In the genomic region with DNA sequence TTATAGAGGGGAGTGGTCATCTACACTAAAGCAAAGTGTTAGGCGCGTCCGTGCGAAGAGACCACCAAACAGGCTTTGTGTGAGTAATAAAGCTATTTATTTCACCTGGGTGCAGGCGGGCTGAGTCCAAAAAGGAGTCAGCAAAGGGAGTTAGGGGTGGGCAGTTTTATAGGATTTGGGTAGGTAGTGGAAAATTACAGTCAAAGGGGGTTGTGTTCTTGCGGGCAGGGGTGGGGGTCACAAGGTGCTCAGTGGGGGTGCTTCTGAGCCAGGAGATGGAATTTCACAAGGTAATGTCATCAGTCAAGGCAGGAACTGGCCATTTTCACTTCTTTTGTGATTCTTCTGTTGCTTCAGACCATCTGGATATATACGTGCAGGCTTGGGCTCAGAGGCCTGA, we compare ENCODE assay signal across 8 cellular contexts. TPM values are rescaled to one million over a fixed set of nuclear protein-coding genes. Genes with fewer than 3 reads are reported as not detected.
A peak's percentile ranks its signal among the peaks of the same experiment; 100 is the strongest.
DNase-seq lines count a peak whose midpoint lies in the region; ATAC-seq, FAIRE-seq and TF ChIP-seq lines count a peak whose summit lies in the region.

No MANE protein-coding gene starts in this region.

- H3K9me3 Mint-ChIP-seq in memory B cell, result no peaks in the 10 kb centered on the region

- peaks cover 0 to 53% (median 41%) of the 10 kb centered on the region in 9 donors for H3K36me3 ChIP-seq in heart left ventricle
- peaks cover 3 to 19% of the 10 kb centered on the region in 2 experiments for H3K36me3 ChIP-seq in GM12878 (ENCODE audit: control insufficient read depth in 2 of 2, insufficient read depth in 2 of 2, low read length in 1 of 2)
- H3K36me3 ChIP-seq in uterus, result peaks cover 0 to 2% of the 10 kb centered on the region in 2 donors

- H3K4me3 ChIP-seq in heart left ventricle (peak overlapping the region; percentile 23 to 99 (median 87)), GM12878 (peak overlapping the region; percentile 76), uterus (peak overlapping the region; percentile 74 to 82)

- peak overlapping the region; percentile 98 for H3K4me3 Mint-ChIP-seq in memory B cell

- POLR2A ChIA-PET in GM12878 (lab: Charles Lee), result interaction anchor here (0.6 to 2.3 kb wide), 2 partner anchors 48 to 106 kb away, joined by 5 to 8 read pairs; partner anchors contain the start of genes NUSAP1 and OIP5

- TF ChIP-seq RAD21 in GM12878 (IDR thresholded peaks at IDR 0.05; ENCODE audit: insufficient read depth, low read depth, low read length), result no peak

- no peaks in the 10 kb centered on the region for H4K20me1 ChIP-seq in GM12878 (ENCODE audit: control insufficient read depth, insufficient read depth)

- peak overlapping the region; percentile 83 for H3K4me2 ChIP-seq in GM12878 (ENCODE audit: control insufficient read depth, insufficient read depth)

- H3K4me1 Mint-ChIP-seq in memory B cell, result peaks cover 26% of the 10 kb centered on the region

- H3K9me3 ChIP-seq in heart left ventricle (no peaks in the 10 kb centered on the region), GM12878 (replicated peaks; ENCODE audit: control insufficient read depth, insufficient read depth, low read length) (peaks cover 2% of the 10 kb centered on the region), uterus (no peaks in the 10 kb centered on the region)

- ATAC-seq in heart left ventricle, result no peak
- no peak for ATAC-seq in Right ventricle myocardium inferior
- no peak for ATAC-seq in GM12878
- no peak for ATAC-seq in memory B cell (ENCODE audit: low read depth)
- ATAC-seq in GM19467 (IDR thresholded peaks at IDR 0.05; ENCODE audit: unreplicated experiment), result no peak

- TF ChIP-seq EP300 in GM12878 (IDR thresholded peaks at IDR 0.05; ENCODE audit: borderline replicate concordance in 1 of 2, control insufficient read depth in 1 of 2, low read depth in 2 of 2, low read length in 2 of 2), result no peak

- no peak for FAIRE-seq in GM12878 (lab: Jason Lieb, UNC)

- H3K4me1 ChIP-seq in heart left ventricle (peaks cover 3 to 52% (median 31%) of the 10 kb centered on the region in 12 donors), GM12878 (ENCODE audit: control insufficient read depth, insufficient read depth, low read length) (peaks cover 6% of the 10 kb centered on the region), uterus (peaks cover 0 to 3% of the 10 kb centered on the region in 2 donors)

- H3K9ac ChIP-seq in GM12878 (ENCODE audit: control insufficient read depth, insufficient read depth, low read length), result peak overlapping the region; percentile 96

- CTCF ChIA-PET in GM12878 (lab: Yijun Ruan, JAX), result interaction anchor here (0.6 to 1.7 kb wide), 5 partner anchors 10 to 194 kb away, joined by 3 to 10 read pairs (median 3); partner anchors contain the start of genes CHP1, EXD1 and OIP5

- in situ Hi-C loops in GM12878 (cut with MboI), result no loop called here

- intact Hi-C loops in heart left ventricle (cut with DNase I) (loop anchor here in 2 of 10 donors (10.0 kb wide), 2 partner anchors 50 to 1240 kb away; partner anchors contain the start of genes CHP1 (in 1 of the 2) and EXD1 (in 1 of the 2)), Right ventricle myocardium inferior (cut with DNase I) (no loop called here), GM12878 (cut with micrococcal nuclease; ENCODE audit: unreplicated experiment) (no loop called here), uterus (cut with DNase I; ENCODE audit: low total_unique reads) (no loop called here)

- TF ChIP-seq CTCF in heart left ventricle (IDR thresholded peaks at IDR 0.05) (no peak), GM12878 (IDR thresholded peaks at IDR 0.05 in 2 of 3, conservative IDR thresholded peaks at IDR 0.05 in 1 of 3; ENCODE audit: control insufficient read depth in 2 of 3, extremely low read depth in 1 of 3, insufficient read depth in 1 of 3, low read depth in 3 of 3, low read length in 3 of 3) (no peak), uterus (IDR thresholded peaks at IDR 0.05) (no peak)

- peaks cover 44% of the 10 kb centered on the region for H3K79me2 ChIP-seq in GM12878 (ENCODE audit: control insufficient read depth, insufficient read depth, low read length)

- DNase-seq in heart left ventricle, result no peak
- no peak for DNase-seq in Right ventricle myocardium inferior (ENCODE audit: missing footprints)
- DNase-seq in GM12878 (ENCODE audit: low read depth, low spot score), result no peak
- no peak for DNase-seq in memory B cell (ENCODE audit: low spot score in 2 of 2)
- no peak for DNase-seq in uterus
- no peak for DNase-seq in NCI-H446 treated with DMSO at 0.1 percent for 48 hours (lab: John Stamatoyannopoulos, UW)
- no peak for DNase-seq in NAMALWA (ENCODE audit: low spot score)

- H3K27ac ChIP-seq in heart left ventricle, result peak overlapping the region in 8 of 12 donors; percentile 93 to 99 (median 96)
- H3K27ac ChIP-seq in GM12878 (ENCODE audit: control insufficient read depth, insufficient read depth), result peak overlapping the region; percentile 95
- peak overlapping the region; percentile 88 to 89 for H3K27ac ChIP-seq in uterus

- H3K27ac Mint-ChIP-seq in memory B cell, result peak overlapping the region; percentile 96

- WGBS in heart left ventricle, 4 donors, result 39 to 52% (median 41%) methylated on average over 7 of the region's 7 CpGs
- 43% methylated on average over 7 of the region's 7 CpGs for whole genome bisulfite sequencing in GM12878 (ENCODE audit: insufficient coverage, insufficient replicate concordance, low lambda C conversion rate, missing lambda C conversion rate)

- SMC1A ChIA-PET in GM12878 (lab: Charles Lee; ENCODE audit: uncharacterized antibody, unreplicated experiment), result interaction anchor here (0.8 to 2.2 kb wide), 2 partner anchors 45 to 47 kb away, joined by 3 to 6 read pairs; partner anchors contain the start of genes NUSAP1 and OIP5

- RAD21 ChIA-PET in GM12878 (lab: Charles Lee; ENCODE audit: unreplicated experiment), result no interaction called here

- no peak overlapping the region for H2AFZ ChIP-seq in GM12878 (ENCODE audit: control insufficient read depth, low read depth, low read length)

- no TSS peak for BruUV-seq in GM12878 (replicated peaks; lab: Mats Ljungman, UMichigan)

- TF ChIP-seq POLR2A in heart left ventricle (IDR thresholded peaks at IDR 0.05) (no peak), GM12878 (IDR thresholded peaks at IDR 0.05; ENCODE audit: low read depth, low read length) (no peak), uterus (IDR thresholded peaks at IDR 0.05) (no peak)

- peaks cover 12% of the 10 kb centered on the region for H3K36me3 Mint-ChIP-seq in memory B cell

- no peaks in the 10 kb centered on the region for H3K27me3 Mint-ChIP-seq in memory B cell

- no peaks in the 10 kb centered on the region for H3K27me3 ChIP-seq in heart left ventricle
- H3K27me3 ChIP-seq in GM12878 (replicated peaks in 1 of 2; ENCODE audit: control insufficient read depth in 2 of 2, insufficient read depth in 2 of 2, low read length in 1 of 2), result no peaks in the 10 kb centered on the region
- no peaks in the 10 kb centered on the region for H3K27me3 ChIP-seq in uterus

RNA-seq across cellular contexts. Expression of gene OIP5, which starts 47.1 kb away (rescaled TPM):
- total RNA-seq in heart left ventricle (1 to 10 TPM in 2 of 9 donors, under 1 TPM in 5, not detected in 2; 0.22 to 1.3 (median 0.72) TPM), Right ventricle myocardium inferior (0.51 TPM), GM12878 (2014; rRNA removed) (26.8 and 28.7 TPM in 2 replicates), GM12878 (2014; rRNA removed; fragmentation: Illumina TruSeq; extraction: Trizol) (15.5 and 17.3 TPM in 2 replicates), GM12878 (2021) (19.0 and 19.6 TPM in 2 replicates), uterus (10 to 100 TPM in 1 of 4 donors, not detected in 3; 11.0 TPM)
- polyA plus RNA-seq in heart left ventricle (under 1 TPM; 0.19 to 0.50 TPM), GM12878 (2011; rRNA removed) (28.6 and 39.4 TPM in 2 replicates), GM12878 (2014; fragmentation: Illumina TruSeq; extraction: Trizol) (8.3 and 9.8 TPM in 2 replicates), GM12878 (2014; fragmentation: Nextera tagmentation; extraction: Ambion mirVana) (10 to 100 TPM in 1 of 2 experiments, 1 to 10 TPM in 1; 4.8 to 13.0 TPM), GM12878 (2014; rRNA removed) (18.7 and 24.5 TPM in 2 replicates), GM12878 (2016; fragmentation: Nextera tagmentation; extraction: Ambion mirVana) (10 to 100 TPM; 61.4 TPM)
- 5.9 and 6.1 TPM in 2 replicates for total RNA-seq in GM12878 (2013; cell fraction: nucleolus; rRNA removed)
- polyA plus RNA-seq in GM12878 (2011; ENCODE audit: low read depth), result 9.4 TPM
- polyA plus RNA-seq in GM12878 (2011; cell fraction: cytosol; rRNA removed), result 17.9 and 24.0 TPM in 2 replicates
- 16.3 and 18.0 TPM in 2 replicates for polyA plus RNA-seq in GM12878 (2011; cell fraction: nucleus; rRNA removed)
- polyA plus RNA-seq in GM12878 (2012), result 6.2 and 12.1 TPM in 2 replicates
- polyA minus RNA-seq in GM12878 (2011; rRNA and poly(A)+ RNA removed), result 6.7 and 8.2 TPM in 2 replicates
- 5.5 and 10.8 TPM in 2 replicates for polyA minus RNA-seq in GM12878 (2011; cell fraction: cytosol; rRNA and poly(A)+ RNA removed)
- 5.6 and 7.8 TPM in 2 replicates for polyA minus RNA-seq in GM12878 (2011; cell fraction: nucleus; rRNA and poly(A)+ RNA removed)

RNA-seq across cellular contexts. Expression of gene NUSAP1, which starts 47.4 kb away (rescaled TPM):
- total RNA-seq in heart left ventricle (10 to 100 TPM in 1 of 9 donors, 1 to 10 TPM in 5, under 1 TPM in 3; 0.50 to 23.1 (median 1.1) TPM), Right ventricle myocardium inferior (2.2 TPM), GM12878 (2014; rRNA removed) (158 and 182 TPM in 2 replicates), GM12878 (2014; rRNA removed; fragmentation: Illumina TruSeq; extraction: Trizol) (291 and 299 TPM in 2 replicates), GM12878 (2021) (172 and 174 TPM in 2 replicates), uterus (100 to 1,000 TPM in 1 of 4 donors, 1 to 10 TPM in 1, not detected in 2; 1.0 to 101 TPM)
- polyA plus RNA-seq in heart left ventricle (1 to 10 TPM in 1 of 2 donors, under 1 TPM in 1; 0.23 to 1.2 TPM), GM12878 (2011; rRNA removed) (227 and 284 TPM in 2 replicates), GM12878 (2014; fragmentation: Illumina TruSeq; extraction: Trizol) (269 and 367 TPM in 2 replicates), GM12878 (2014; fragmentation: Nextera tagmentation; extraction: Ambion mirVana) (100 to 1,000 TPM; 228 to 231 TPM), GM12878 (2014; rRNA removed) (208 and 252 TPM in 2 replicates), GM12878 (2016; fragmentation: Nextera tagmentation; extraction: Ambion mirVana) (100 to 1,000 TPM; 310 to 315 TPM)
- 172 and 179 TPM in 2 replicates for total RNA-seq in GM12878 (2013; cell fraction: nucleolus; rRNA removed)
- polyA plus RNA-seq in GM12878 (2011; ENCODE audit: low read depth), result 149 TPM
- polyA plus RNA-seq in GM12878 (2011; cell fraction: cytosol; rRNA removed), result 175 and 189 TPM in 2 replicates
- polyA plus RNA-seq in GM12878 (2011; cell fraction: nucleus; rRNA removed), result 186 and 214 TPM in 2 replicates
- 83.4 and 102 TPM in 2 replicates for polyA plus RNA-seq in GM12878 (2012)
- 134 and 136 TPM in 2 replicates for polyA minus RNA-seq in GM12878 (2011; rRNA and poly(A)+ RNA removed)
- polyA minus RNA-seq in GM12878 (2011; cell fraction: cytosol; rRNA and poly(A)+ RNA removed), result 60.9 and 82.7 TPM in 2 replicates
- 103 and 142 TPM in 2 replicates for polyA minus RNA-seq in GM12878 (2011; cell fraction: nucleus; rRNA and poly(A)+ RNA removed)

RNA-seq across cellular contexts. Expression of gene CHP1, which starts 54.2 kb away (rescaled TPM):
- total RNA-seq in heart left ventricle (100 to 1,000 TPM; 102 to 232 (median 119) TPM), Right ventricle myocardium inferior (123 TPM), GM12878 (2014; rRNA removed) (43.1 and 45.2 TPM in 2 replicates), GM12878 (2014; rRNA removed; fragmentation: Illumina TruSeq; extraction: Trizol) (33.7 and 37.7 TPM in 2 replicates), GM12878 (2021) (45.2 and 51.3 TPM in 2 replicates), uterus (100 to 1,000 TPM in 1 of 4 donors, 10 to 100 TPM in 3; 54.7 to 129 (median 65.6) TPM)
- polyA plus RNA-seq in heart left ventricle (100 to 1,000 TPM in 1 of 2 donors, 10 to 100 TPM in 1; 35.5 to 147 TPM), GM12878 (2011; rRNA removed) (18.8 and 25.7 TPM in 2 replicates), GM12878 (2014; fragmentation: Illumina TruSeq; extraction: Trizol) (32.2 and 35.3 TPM in 2 replicates), GM12878 (2014; fragmentation: Nextera tagmentation; extraction: Ambion mirVana) (10 to 100 TPM; 32.5 to 43.3 TPM), GM12878 (2014; rRNA removed) (30.4 TPM in 2 replicates), GM12878 (2016; fragmentation: Nextera tagmentation; extraction: Ambion mirVana) (10 to 100 TPM; 40.5 to 45.9 TPM)
- total RNA-seq in GM12878 (2013; cell fraction: nucleolus; rRNA removed), result 4.5 and 7.5 TPM in 2 replicates
- polyA plus RNA-seq in GM12878 (2011; ENCODE audit: low read depth), result 21.4 TPM
- 15.8 and 17.5 TPM in 2 replicates for polyA plus RNA-seq in GM12878 (2011; cell fraction: cytosol; rRNA removed)
- polyA plus RNA-seq in GM12878 (2011; cell fraction: nucleus; rRNA removed), result 3.6 and 5.9 TPM in 2 replicates
- polyA plus RNA-seq in GM12878 (2012), result 14.1 and 19.3 TPM in 2 replicates
- 27.9 and 42.3 TPM in 2 replicates for polyA minus RNA-seq in GM12878 (2011; rRNA and poly(A)+ RNA removed)
- polyA minus RNA-seq in GM12878 (2011; cell fraction: cytosol; rRNA and poly(A)+ RNA removed), result 19.0 and 21.9 TPM in 2 replicates
- 1.8 and 3.9 TPM in 2 replicates for polyA minus RNA-seq in GM12878 (2011; cell fraction: nucleus; rRNA and poly(A)+ RNA removed)

RNA-seq across cellular contexts. Expression of gene EXD1, which starts 54.7 kb away (rescaled TPM):
- total RNA-seq in heart left ventricle, result not detected
- not detected for polyA plus RNA-seq in heart left ventricle
- not detected for total RNA-seq in Right ventricle myocardium inferior
- total RNA-seq in GM12878 (2013; cell fraction: nucleolus; rRNA removed), result not detected in 2 replicates
- total RNA-seq in GM12878 (2014; rRNA removed), result 0.05 TPM in 1 of 2 replicates, not detected in the other
- not detected in 2 replicates for total RNA-seq in GM12878 (2014; rRNA removed; fragmentation: Illumina TruSeq; extraction: Trizol)
- not detected in 2 replicates for total RNA-seq in GM12878 (2021)
- polyA plus RNA-seq in GM12878 (2011; ENCODE audit: low read depth), result not detected
- not detected in 2 replicates for polyA plus RNA-seq in GM12878 (2011; rRNA removed)
- not detected in 2 replicates for polyA plus RNA-seq in GM12878 (2011; cell fraction: cytosol; rRNA removed)
- polyA plus RNA-seq in GM12878 (2011; cell fraction: nucleus; rRNA removed), result not detected in 2 replicates
- polyA plus RNA-seq in GM12878 (2012), result 0.14 TPM in 1 of 2 replicates, not detected in the other
- polyA plus RNA-seq in GM12878 (2014; fragmentation: Illumina TruSeq; extraction: Trizol), result not detected in 2 replicates
- under 1 TPM in 1 of 2 experiments, not detected in 1; 0.19 TPM for polyA plus RNA-seq in GM12878 (2014; fragmentation: Nextera tagmentation; extraction: Ambion mirVana)
- not detected in 2 replicates for polyA plus RNA-seq in GM12878 (2014; rRNA removed)
- polyA plus RNA-seq in GM12878 (2016; fragmentation: Nextera tagmentation; extraction: Ambion mirVana), result not detected
- not detected in 2 replicates for polyA minus RNA-seq in GM12878 (2011; rRNA and poly(A)+ RNA removed)
- not detected in 2 replicates for polyA minus RNA-seq in GM12878 (2011; cell fraction: cytosol; rRNA and poly(A)+ RNA removed)
- not detected in 2 replicates for polyA minus RNA-seq in GM12878 (2011; cell fraction: nucleus; rRNA and poly(A)+ RNA removed)
- not detected for total RNA-seq in uterus
